ENCODE assay signal across 9 cellular contexts in genomic region chr1:107135466-107135865, GRCh38. TPM values are rescaled to one million over a fixed set of nuclear protein-coding genes. Genes with fewer than 3 reads are reported as not detected.
DNase-seq lines count a peak whose midpoint lies in the region; ATAC-seq, FAIRE-seq and TF ChIP-seq lines count a peak whose summit lies in the region.
"Had no signal": no experiment of that assay in that cellular context is flagged by ENCODE, and none has a peak within 500 bp of the region (broad histone marks: within the 10 kb centered on the region; RNA-seq: fewer than 3 reads in every experiment).

No MANE protein-coding gene starts in this region.

- no peak for TF ChIP-seq RAD21 in liver (IDR thresholded peaks at IDR 0.05)

- H3K9ac ChIP-seq in astrocyte (ENCODE audit: low read length): no peak overlapping the region
- no peak overlapping the region for H3K9ac ChIP-seq in liver (ENCODE audit: low read depth in 1 of 2, low read length in 2 of 2)

- H3K36me3 Mint-ChIP-seq in astrocyte (ENCODE audit: low read depth, unreplicated experiment): no peaks in the 10 kb centered on the region

- TF ChIP-seq CTCF in GM12865 (IDR thresholded peaks at IDR 0.05; ENCODE audit: insufficient read depth, low read depth, low read length, missing control alignments) (no peak), astrocyte (IDR thresholded peaks at IDR 0.05; ENCODE audit: insufficient read depth, low read depth, low read length) (no peak), liver (IDR thresholded peaks at IDR 0.05; ENCODE audit: low read depth, low read length, missing input control) (no peak)

- H3K4me3 ChIP-seq in GM12865 (ENCODE audit: low read depth, low read length) (no peak overlapping the region), astrocyte (ENCODE audit: insufficient read depth, low read depth, low read length) (no peak overlapping the region), liver (ENCODE audit: low read depth in 1 of 3, low read length in 3 of 3) (no peak overlapping the region)

- FAIRE-seq in astrocyte (lab: Jason Lieb, UNC) (peak; percentile 62), frontal cortex (lab: Jason Lieb, UNC) (no peak)

- H3K36me3 ChIP-seq in astrocyte (ENCODE audit: insufficient read depth, low read length) (no peaks in the 10 kb centered on the region), liver (ENCODE audit: control insufficient read depth in 4 of 4, insufficient read depth in 3 of 4, low read depth in 1 of 4, low read length in 3 of 4) (no peaks in the 10 kb centered on the region)

- no peaks in the 10 kb centered on the region for H3K79me2 ChIP-seq in astrocyte (ENCODE audit: insufficient read depth, low read length)

- H3K9me3 Mint-ChIP-seq in astrocyte (ENCODE audit: unreplicated experiment): no peaks in the 10 kb centered on the region

- ATAC-seq in sciatic nerve (no peak), GM21526 (IDR thresholded peaks at IDR 0.05; ENCODE audit: low FRiP score, unreplicated experiment) (no peak)

- peaks cover 17% of the 10 kb centered on the region for H3K4me1 ChIP-seq in astrocyte (ENCODE audit: insufficient read depth, low read length)
- peaks cover 5 to 10% (median 6%) of the 10 kb centered on the region in 4 donors for H3K4me1 ChIP-seq in liver (ENCODE audit: control insufficient read depth in 4 of 4, insufficient read depth in 4 of 4, low read length in 3 of 4)

- H3K27me3 ChIP-seq in astrocyte (ENCODE audit: insufficient read depth, low read length) (no peaks in the 10 kb centered on the region), liver (ENCODE audit: control insufficient read depth in 4 of 4, insufficient read depth in 4 of 4, low read length in 3 of 4) (peaks cover 0 to 3% (median 3%) of the 10 kb centered on the region in 4 donors)

- no peak overlapping the region for H3K4me3 Mint-ChIP-seq in astrocyte (ENCODE audit: unreplicated experiment)

- no peaks in the 10 kb centered on the region for H3K9me3 ChIP-seq in astrocyte (ENCODE audit: insufficient read depth, low read depth, low read length)
- H3K9me3 ChIP-seq in liver (ENCODE audit: control insufficient read depth in 4 of 4, low read length in 3 of 4): no peaks in the 10 kb centered on the region

- no peak overlapping the region for H3K27ac Mint-ChIP-seq in astrocyte (ENCODE audit: unreplicated experiment)

- H3K27me3 Mint-ChIP-seq in astrocyte (ENCODE audit: low read depth, unreplicated experiment): no peaks in the 10 kb centered on the region

- DNase-seq in GM12865 (ENCODE audit: low read depth): peak; percentile 38
- peak; percentile 47 to 68 for DNase-seq in Kasumi-1 (lab: John Stamatoyannopoulos, UW)
- peak; percentile 54 for DNase-seq in astrocyte (ENCODE audit: low read depth)
- no peak for DNase-seq in sciatic nerve (ENCODE audit: low spot score)
- no peak for DNase-seq in frontal cortex (ENCODE audit: low spot score in 2 of 2)
- DNase-seq: NCI-H524 treated with DMSO at 0.1 percent for 48 hours had no signal

- H3K4me1 Mint-ChIP-seq in astrocyte (ENCODE audit: low read depth, unreplicated experiment): peaks cover 17% of the 10 kb centered on the region

- 3% methylated on average over 3 of the region's 3 CpGs for WGBS in liver

- H3K27ac ChIP-seq in astrocyte (ENCODE audit: low read depth, low read length): no peak overlapping the region
- H3K27ac ChIP-seq in liver (ENCODE audit: low read depth in 1 of 2, low read length in 2 of 2): no peak overlapping the region

- H3K4me2 ChIP-seq in astrocyte (ENCODE audit: low read length): no peak overlapping the region

- no peak overlapping the region for H2AFZ ChIP-seq in astrocyte (ENCODE audit: low read depth, low read length)

- H4K20me1 ChIP-seq in astrocyte (ENCODE audit: insufficient read depth, low read length): no peaks in the 10 kb centered on the region

- intact Hi-C loops in sciatic nerve (cut with DNase I): no loop called here

TF ChIP-seq in liver, 16 proteins besides CTCF, POLR2A, EP300 and RAD21:
- TF ChIP-seq ZBTB33 (IDR thresholded peaks at IDR 0.05) (no peak), REST (IDR thresholded peaks at IDR 0.05) (peak; percentile 98)

RNA-seq across cellular contexts. Expression of gene NTNG1, which starts 5.4 kb away (rescaled TPM):
- total RNA-seq in astrocyte (6.7 and 8.1 TPM in 2 replicates), liver (under 1 TPM; under 0.01 TPM), sciatic nerve (8.2 TPM), frontal cortex (17.5 TPM)
- polyA plus RNA-seq in liver: not detected
- polyA plus RNA-seq: neural cell had no signal

Comparison
In these comparisons a context has a peak if more than half of its experiments do, and no peak if none do; other contexts are left out.
1. DNase-seq: peak in GM12865 (single experiment), Kasumi-1 (2 of 2) and astrocyte (single experiment); none in sciatic nerve (single experiment) and frontal cortex (0 of 2).